Comparison of ENCODE assay signal across 28 cellular contexts in the genomic region with DNA sequence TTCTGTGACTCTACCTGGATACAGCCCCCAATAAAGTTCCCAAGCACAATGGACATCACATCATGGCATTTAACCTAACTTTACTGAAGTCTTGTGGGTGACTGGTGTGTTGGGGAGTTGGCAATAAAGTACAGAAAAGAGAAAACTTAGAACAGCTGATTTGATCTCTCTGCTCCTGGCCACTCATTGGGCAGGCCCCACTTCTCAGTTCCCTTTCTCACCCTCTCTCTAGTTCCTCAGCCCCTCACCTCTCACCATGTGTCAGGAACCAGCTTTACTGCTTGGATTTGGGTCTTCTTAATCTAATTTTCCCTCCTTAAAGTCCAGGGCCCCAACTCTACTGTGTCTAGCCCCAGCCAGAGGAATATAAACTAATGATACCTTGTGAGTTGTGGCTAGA. TPM values are rescaled to one million over a fixed set of nuclear protein-coding genes. Genes with fewer than 3 reads are reported as not detected.
DNase-seq lines count a peak whose midpoint lies in the region; ATAC-seq, FAIRE-seq and TF ChIP-seq lines count a peak whose summit lies in the region.
"Had no signal": no experiment of that assay in that cellular context is flagged by ENCODE, and none has a peak within 500 bp of the region (broad histone marks: within the 10 kb centered on the region; RNA-seq: fewer than 3 reads in every experiment).

No MANE protein-coding gene starts in this region.

- H3K4me2 ChIP-seq in hepatocyte, result no peak overlapping the region

- H2AFZ ChIP-seq in hepatocyte, result no peak overlapping the region

- H4K20me1 ChIP-seq in hepatocyte (ENCODE audit: insufficient read depth, poor library complexity, severe bottlenecking), result no peaks in the 10 kb centered on the region
- H4K20me1 ChIP-seq: BLaER1 treated with 17β-estradiol and CSF1 and Interleukin-3, amounts not matched to agents 10 nM and 100 nM had no signal

- ATAC-seq in GM19395 (IDR thresholded peaks at IDR 0.05; ENCODE audit: unreplicated experiment), result peak; percentile 66
- peak; percentile 56 for ATAC-seq in HG03354 (IDR thresholded peaks at IDR 0.05; ENCODE audit: poor library complexity, severe bottlenecking, unreplicated experiment)
- ATAC-seq in GM21619 (IDR thresholded peaks at IDR 0.05; ENCODE audit: unreplicated experiment), result no peak
- ATAC-seq in GM21447 (IDR thresholded peaks at IDR 0.05; ENCODE audit: unreplicated experiment), result no peak
- ATAC-seq: activated naive CD8-positive, alpha-beta T cell treated with anti-CD3 and anti-CD28 coated beads, Interleukin-2, amount 50 U/mL, for 24 hours; gastrocnemius medialis; HCT116; Right ventricle myocardium inferior had no signal

- peaks cover 2% of the 10 kb centered on the region for H3K79me2 ChIP-seq in hepatocyte

- DNase-seq in GM12892 (ENCODE audit: insufficient read length) (peak; percentile 19), hepatocyte (ENCODE audit: low spot score) (no peak), NCI-H1048 (lab: John Stamatoyannopoulos, UW) (no peak)
- no peak for DNase-seq in effector CD8-positive, alpha-beta T cell (lab: John Stamatoyannopoulos, UW)
- DNase-seq: activated B cell treated with CpG ODN at 0.5 μM for 24 hours; activated CD4-positive, alpha-beta memory T cell treated with anti-CD3 and anti-CD28 coated beads, Interleukin-2, amount 10 ng/mL, durations not matched to agents 7 days and 5 days; activated effector memory CD4-positive, alpha-beta T cell treated with anti-CD3 and anti-CD28 coated beads, Interleukin-2, amount 50 U/mL, for 16 hours; activated naive CD8-positive, alpha-beta T cell treated with anti-CD3 and anti-CD28 coated beads, Interleukin-2, amount 50 U/mL, for 24 hours; activated T-cell treated with anti-CD3 and anti-CD28 coated beads for 4 hours; effector CD4-positive, alpha-beta T cell; EL; gastrocnemius medialis; hypothalamus; Kasumi-1; NCI-H1105; NCI-H510A treated with DMSO at 0.1 percent for 48 hours; stimulated activated naive CD4-positive, alpha-beta T cell; T-helper 9 cell had no signal

- H3K4me1 ChIP-seq in hepatocyte (ENCODE audit: insufficient read depth), result no peaks in the 10 kb centered on the region
- H3K4me1 ChIP-seq: gastrocnemius medialis had no signal

- no peaks in the 10 kb centered on the region for H3K9me3 ChIP-seq in hepatocyte (ENCODE audit: low read depth)
- H3K9me3 ChIP-seq: BLaER1 treated with 17β-estradiol and CSF1 and Interleukin-3, amounts not matched to agents 10 nM and 100 nM; gastrocnemius medialis; thoracic aorta had no signal

- peak overlapping the region; percentile 82 for H3K27ac ChIP-seq in hepatocyte
- H3K27ac ChIP-seq: BLaER1 treated with 17β-estradiol and CSF1 and Interleukin-3, amounts not matched to agents 10 nM and 100 nM; gastrocnemius medialis; thoracic aorta had no signal

- no peaks in the 10 kb centered on the region for H3K9me2 ChIP-seq in hepatocyte (replicated peaks; ENCODE audit: insufficient read depth)

- H3K36me3 ChIP-seq in hepatocyte (replicated peaks; ENCODE audit: insufficient read depth, low read depth), result no peaks in the 10 kb centered on the region
- H3K36me3 ChIP-seq: BLaER1 treated with 17β-estradiol and CSF1 and Interleukin-3, amounts not matched to agents 10 nM and 100 nM; gastrocnemius medialis; thoracic aorta had no signal

- TF ChIP-seq POLR2A in GM12892 (IDR thresholded peaks at IDR 0.05; ENCODE audit: low read depth, low read length), result no peak

- no peak for FAIRE-seq in GM12892 (lab: Jason Lieb, UNC)

- H3K27me3 ChIP-seq in hepatocyte, result no peaks in the 10 kb centered on the region
- H3K27me3 ChIP-seq: BLaER1 treated with 17β-estradiol and CSF1 and Interleukin-3, amounts not matched to agents 10 nM and 100 nM; gastrocnemius medialis had no signal

- no peak overlapping the region for H3K4me3 ChIP-seq in hepatocyte
- H3K4me3 ChIP-seq: BLaER1 treated with 17β-estradiol and CSF1 and Interleukin-3, amounts not matched to agents 10 nM and 100 nM; gastrocnemius medialis; thoracic aorta had no signal

- no peak for TF ChIP-seq CTCF in hepatocyte (IDR thresholded peaks at IDR 0.05; ENCODE audit: poor library complexity)

RNA-seq across cellular contexts. Expression of a gene that starts 0.7 kb away (rescaled TPM):
- polyA plus RNA-seq in GM12892 (2012; ENCODE audit: missing spikeins), result 0.38 TPM
- 297 and 324 TPM in 2 replicates for total RNA-seq in hepatocyte
- polyA plus RNA-seq in hepatocyte, result 78.0 and 84.4 TPM in 2 replicates
- total RNA-seq: activated B cell treated with CpG ODN at 0.5 μM for 24 hours; activated CD4-positive, alpha-beta memory T cell treated with anti-CD3 and anti-CD28 coated beads, Interleukin-2, amount 10 ng/mL, durations not matched to agents 7 days and 5 days; lower leg skin; pulmonary artery endothelial cell; Right ventricle myocardium inferior had no signal

RNA-seq across cellular contexts. Expression of a gene that starts 48.1 kb away (rescaled TPM):
- polyA plus RNA-seq in GM12892 (2012; ENCODE audit: missing spikeins), result 0.72 TPM
- total RNA-seq in hepatocyte, result 97.0 and 109 TPM in 2 replicates
- 103 and 113 TPM in 2 replicates for polyA plus RNA-seq in hepatocyte
- total RNA-seq: activated B cell treated with CpG ODN at 0.5 μM for 24 hours had no signal

Comparison
In these comparisons a context has a peak if more than half of its experiments do, and no peak if none do; other contexts are left out.
1. ATAC-seq: peak in GM19395 (single experiment) and HG03354 (single experiment); none in GM21619 (single experiment) and GM21447 (single experiment).